Comparison of ENCODE assay signal across 8 cellular contexts in genomic region chr18:62420513-62421209, GRCh38.
A peak's percentile ranks its signal among the peaks of the same experiment; 100 is the strongest.
DNase-seq lines count a peak whose midpoint lies in the region; ATAC-seq and TF ChIP-seq lines count a peak whose summit lies in the region.

No MANE protein-coding gene starts in this region.

- H3K27me3 ChIP-seq in HCT116 (ENCODE audit: insufficient read depth, low read length): no peaks in the 10 kb centered on the region
- H3K27me3 ChIP-seq in esophagus muscularis mucosa: no peaks in the 10 kb centered on the region

- no peaks in the 10 kb centered on the region for H3K9me3 ChIP-seq in HCT116 (ENCODE audit: control insufficient read depth in 1 of 2, insufficient read depth in 1 of 2, low read depth in 1 of 2, low read length in 2 of 2)
- H3K9me3 ChIP-seq in esophagus muscularis mucosa: no peaks in the 10 kb centered on the region

- no peak for TF ChIP-seq POLR2A in HCT116 (IDR thresholded peaks at IDR 0.05; ENCODE audit: borderline replicate concordance, extremely low read depth, insufficient read depth, insufficient read length)
- no peak for TF ChIP-seq POLR2A in esophagus muscularis mucosa (IDR thresholded peaks at IDR 0.05; ENCODE audit: low read depth)

- DNase-seq in GM03348 (ENCODE audit: low spot score) (peak; percentile 17), HCT116 (ENCODE audit: low read depth, low spot score) (no peak), NCI-H146 treated with DMSO at 0.1 percent for 48 hours (lab: John Stamatoyannopoulos, UW; ENCODE audit: unreplicated experiment) (peak; percentile 60), fibroblast of peridontal ligament (ENCODE audit: extremely low read depth) (peak; percentile 55), esophagus muscularis mucosa (ENCODE audit: extremely low spot score) (no peak), NCI-H510A (lab: John Stamatoyannopoulos, UW) (no peak)
- peak; percentile 68 for DNase-seq in activated CD8-positive, alpha-beta memory T cell treated with anti-CD3 and anti-CD28 coated beads, Interleukin-2, amount 50 U/mL, for 4 hours
- DNase-seq in stimulated activated CD4-positive, alpha-beta T cell treated with anti-CD3 and anti-CD28 coated beads, Interleukin-1b, Interleukin-23, amount 100 ng/mL, for 1 hour (ENCODE audit: low read depth in 2 of 2): peak; percentile 29 to 30

- no peaks in the 10 kb centered on the region for H3K9me2 ChIP-seq in HCT116 (ENCODE audit: insufficient read depth)

- intact Hi-C loops in HCT116 (cut with micrococcal nuclease): no loop called here
- intact Hi-C loops in esophagus muscularis mucosa (cut with DNase I): no loop called here

- H3K79me2 ChIP-seq in HCT116 (ENCODE audit: insufficient read depth, low read length): no peaks in the 10 kb centered on the region

- TF ChIP-seq CTCF in HCT116 (IDR thresholded peaks at IDR 0.05 in 2 of 3, conservative IDR thresholded peaks at IDR 0.05 in 1 of 3; ENCODE audit: borderline replicate concordance in 1 of 3, insufficient read depth in 1 of 3, low read depth in 2 of 3, low read length in 2 of 3): no peak
- no peak for TF ChIP-seq CTCF in esophagus muscularis mucosa (IDR thresholded peaks at IDR 0.05)

- BruUV-seq in HCT116 (replicated peaks; lab: Mats Ljungman, UMichigan): no TSS peak

- ATAC-seq in HCT116: peak; percentile 69

- CTCF ChIA-PET in HCT116 (lab: Charles Lee): interaction anchor here (0.7 to 1.1 kb wide), 2 partner anchors 30 to 596 kb away, joined by 3 read pairs; no protein-coding TSS in a partner anchor

- RAD21 ChIA-PET in HCT116 (lab: Charles Lee; ENCODE audit: low non-redundant PET in 1 of 2, low total read pairs in 2 of 2, uncharacterized antibody in 2 of 2, unreplicated experiment in 2 of 2): no interaction called here

- peaks cover 4 to 24% of the 10 kb centered on the region in 2 experiments for H3K4me1 ChIP-seq in HCT116 (ENCODE audit: control insufficient read depth in 1 of 2, insufficient read depth in 2 of 2, low read length in 2 of 2)
- peaks cover 6 to 9% (median 8%) of the 10 kb centered on the region in 4 donors for H3K4me1 ChIP-seq in esophagus muscularis mucosa

- POLR2A ChIA-PET in HCT116 (lab: Charles Lee): interaction anchor here (1.0 kb wide), 1 partner anchor 30 kb away, joined by 3 read pairs; no protein-coding TSS in a partner anchor

- 0 out of 2 replicates have a peak overlapping the region, but pooled peaks have one; percentile 17 for H3K27ac ChIP-seq in HCT116 (ENCODE audit: low read depth, low read length)
- H3K27ac ChIP-seq in esophagus muscularis mucosa (replicated peaks in 1 of 4): peak overlapping the region in 2 of 4 donors; percentile 13 to 15

- 25% methylated on average over 9 of the region's 9 CpGs for WGBS in esophagus muscularis mucosa

- no peak overlapping the region for H3K9ac ChIP-seq in HCT116 (ENCODE audit: low read length)

- H3K36me3 ChIP-seq in HCT116 (ENCODE audit: control insufficient read depth in 1 of 2, insufficient read depth in 2 of 2, low read length in 2 of 2): no peaks in the 10 kb centered on the region
- H3K36me3 ChIP-seq in esophagus muscularis mucosa: no peaks in the 10 kb centered on the region

- H2AFZ ChIP-seq in HCT116 (ENCODE audit: low read depth, low read length, poor library complexity, severe bottlenecking): peak overlapping the region; percentile 71

- no peak for TF ChIP-seq RAD21 in HCT116 (IDR thresholded peaks at IDR 0.05; ENCODE audit: low read depth)

- H3K4me2 ChIP-seq in HCT116 (ENCODE audit: low read length): peak overlapping the region; percentile 49

- H3K4me3 ChIP-seq in HCT116 (replicated peaks in 1 of 2; ENCODE audit: low read depth in 1 of 2, low read length in 2 of 2) (no peak overlapping the region; a peak in 1 of 4 replicates), esophagus muscularis mucosa (peak overlapping the region in 1 of 4 donors; percentile 18)

- no peak for TF ChIP-seq EP300 in esophagus muscularis mucosa (IDR thresholded peaks at IDR 0.05)

- H4K20me1 ChIP-seq in HCT116 (ENCODE audit: insufficient read depth): no peaks in the 10 kb centered on the region

TF ChIP-seq in HCT116, 20 proteins besides CTCF, POLR2A, EP300 and RAD21:
- TF ChIP-seq ZBTB33 (IDR thresholded peaks at IDR 0.05; ENCODE audit: extremely low read depth, insufficient replicate concordance, low read length) (no peak), YY1 (IDR thresholded peaks at IDR 0.05; ENCODE audit: extremely low read depth, insufficient replicate concordance, low read depth, low read length) (no peak), TCF7L2 (IDR thresholded peaks at IDR 0.05; ENCODE audit: borderline replicate concordance, extremely low read depth, insufficient read depth, insufficient read length) (no peak), EGR1 (IDR thresholded peaks at IDR 0.05; ENCODE audit: low read depth) (no peak), FOSL1 (IDR thresholded peaks at IDR 0.05; ENCODE audit: low read depth) (peak; percentile 36; the same call in 1 of the 2 replicates), CBX3 (IDR thresholded peaks at IDR 0.05; ENCODE audit: low read depth) (no peak), EZH2phosphoT487 (IDR thresholded peaks at IDR 0.05; ENCODE audit: borderline replicate concordance) (no peak), JUND (IDR thresholded peaks at IDR 0.05) (0 out of 2 replicates have a peak, but pooled peaks have one; percentile 11)
- TF ChIP-seq, protein P1, sequence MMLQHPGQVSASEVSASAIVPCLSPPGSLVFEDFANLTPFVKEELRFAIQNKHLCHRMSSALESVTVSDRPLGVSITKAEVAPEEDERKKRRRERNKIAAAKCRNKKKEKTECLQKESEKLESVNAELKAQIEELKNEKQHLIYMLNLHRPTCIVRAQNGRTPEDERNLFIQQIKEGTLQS (IDR thresholded peaks at IDR 0.05): no peak
- TF ChIP-seq, protein P2, sequence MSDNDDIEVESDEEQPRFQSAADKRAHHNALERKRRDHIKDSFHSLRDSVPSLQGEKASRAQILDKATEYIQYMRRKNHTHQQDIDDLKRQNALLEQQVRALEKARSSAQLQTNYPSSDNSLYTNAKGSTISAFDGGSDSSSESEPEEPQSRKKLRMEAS (IDR thresholded peaks at IDR 0.05): no peak

Comparison
In these comparisons a context has a peak if more than half of its experiments do, and no peak if none do; other contexts are left out.
1. DNase-seq: peak in GM03348 (single experiment), NCI-H146 treated with DMSO at 0.1 percent for 48 hours (single experiment), activated CD8-positive, alpha-beta memory T cell treated with anti-CD3 and anti-CD28 coated beads, Interleukin-2, amount 50 U/mL, for 4 hours (single experiment), fibroblast of peridontal ligament (single experiment) and stimulated activated CD4-positive, alpha-beta T cell treated with anti-CD3 and anti-CD28 coated beads, Interleukin-1b, Interleukin-23, amount 100 ng/mL, for 1 hour (2 of 2); none in HCT116 (single experiment), esophagus muscularis mucosa (single experiment) and NCI-H510A (single experiment).